8 cellular contexts compared by ENCODE assay signal in the genomic region with DNA sequence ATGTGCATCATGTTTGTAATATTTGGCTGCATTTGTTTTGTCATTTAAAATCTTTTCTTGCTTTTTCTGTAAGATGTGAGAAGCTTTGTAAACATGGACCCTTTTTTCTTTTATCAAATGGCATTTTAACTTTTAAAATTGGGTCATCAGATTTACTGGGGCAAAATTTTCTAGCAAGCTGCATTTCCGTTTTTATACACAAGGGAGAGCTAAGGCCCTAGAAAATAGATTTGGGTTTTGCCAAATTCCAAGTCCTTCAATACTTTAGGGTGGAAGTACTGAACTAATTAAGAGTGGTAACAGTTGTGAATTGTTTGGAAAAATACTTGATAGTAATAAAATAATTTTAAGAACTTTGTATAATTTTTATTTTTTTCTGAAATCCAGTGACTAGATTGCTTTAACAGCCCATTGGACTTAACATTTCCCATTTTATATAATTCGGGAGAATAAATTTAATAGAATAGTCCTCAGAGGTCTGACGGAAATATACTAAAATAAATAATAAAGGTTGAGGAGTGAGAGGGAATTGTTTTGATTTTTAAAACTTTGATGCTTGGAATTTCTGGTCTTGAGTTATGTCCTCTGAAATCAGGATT.
DNase-seq lines count a peak whose midpoint lies in the region; ATAC-seq and TF ChIP-seq lines count a peak whose summit lies in the region.

No MANE protein-coding gene starts in this region.

- peaks cover 15% of the 10 kb centered on the region for H3K79me2 ChIP-seq in smooth muscle cell (ENCODE audit: low read depth)

- ATAC-seq in esophagus mucosa (no peak), left colon (no peak)

- CTCF ChIA-PET in HEK293 (lab: Yijun Ruan, JAX): interaction anchor here (0.5 to 2.8 kb wide), 21 partner anchors 9 to 1797 kb away, joined by 3 to 14 read pairs (median 3); no protein-coding TSS in a partner anchor

- intact Hi-C loops in left colon (cut with DNase I, micrococcal nuclease): no loop called here

- H3K36me3 ChIP-seq in HEK293 (ENCODE audit: control insufficient read depth in 2 of 2, insufficient read depth in 1 of 2, low read length in 2 of 2) (peaks cover 0 to 4% of the 10 kb centered on the region in 2 experiments; a peak in 2 of 3 replicates), smooth muscle cell (ENCODE audit: low read depth) (no peaks in the 10 kb centered on the region)

- H3K9me3 ChIP-seq in HEK293 (ENCODE audit: control insufficient read depth, insufficient read depth, low read depth, low read length) (no peaks in the 10 kb centered on the region), smooth muscle cell (replicated peaks; ENCODE audit: low read depth) (no peaks in the 10 kb centered on the region)

- DNase-seq in AG20443 (ENCODE audit: low spot score) (peak; percentile 46), RPMI7951 (ENCODE audit: low read depth) (peak; percentile 31), fibroblast of villous mesenchyme (ENCODE audit: low read depth) (peak; percentile 56), smooth muscle cell (lab: John Stamatoyannopoulos, UW; ENCODE audit: unreplicated experiment) (no peak), putamen (ENCODE audit: low spot score) (no peak), left colon (no peak)

- H3K27ac ChIP-seq in HEK293 (ENCODE audit: extremely low read depth, low read depth, low read length): no peak overlapping the region
- H3K27ac ChIP-seq in smooth muscle cell (ENCODE audit: low read depth): no peak overlapping the region

- H3K4me2 ChIP-seq in smooth muscle cell: no peak overlapping the region

- POLR2A ChIA-PET in HEK293 (lab: Yijun Ruan, JAX): interaction anchor here (0.6 to 1.2 kb wide), 2 partner anchors 16 to 501 kb away, joined by 3 to 4 read pairs; no protein-coding TSS in a partner anchor

- H3F3A ChIP-seq in smooth muscle cell (ENCODE audit: low read depth): no peaks in the 10 kb centered on the region

- H3K27me3 ChIP-seq in smooth muscle cell (ENCODE audit: low read depth): no peaks in the 10 kb centered on the region

- H3K4me3 ChIP-seq in HEK293 (ENCODE audit: low read depth, low read length): no peak overlapping the region
- no peak overlapping the region for H3K4me3 ChIP-seq in fibroblast of villous mesenchyme (ENCODE audit: low read depth, low read length)
- H3K4me3 ChIP-seq in smooth muscle cell: no peak overlapping the region

- no peak overlapping the region for H3K9ac ChIP-seq in smooth muscle cell (ENCODE audit: low read depth)

- H3K4me1 ChIP-seq in HEK293 (ENCODE audit: control insufficient read depth, insufficient read depth, low read length) (no peaks in the 10 kb centered on the region), smooth muscle cell (ENCODE audit: low read depth) (no peaks in the 10 kb centered on the region)

- H2AFZ ChIP-seq in smooth muscle cell (ENCODE audit: low read depth): no peak overlapping the region

- peaks cover 59% of the 10 kb centered on the region for H4K20me1 ChIP-seq in smooth muscle cell (ENCODE audit: low read depth)

- TF ChIP-seq CTCF in HEK293 (tag by site-specific recombination; IDR thresholded peaks at IDR 0.05): no peak
- TF ChIP-seq CTCF in fibroblast of villous mesenchyme (IDR thresholded peaks at IDR 0.05; ENCODE audit: insufficient read depth, low read depth, low read length): peak; percentile 80
- TF ChIP-seq CTCF in smooth muscle cell (IDR thresholded peaks at IDR 0.05; ENCODE audit: borderline replicate concordance, insufficient read depth, poor library complexity, severe bottlenecking): peak; percentile 66

- 74% methylated on average over 3 of the region's 3 CpGs for WGBS in smooth muscle cell (ENCODE audit: low lambda C conversion rate)

TF ChIP-seq in HEK293, 187 proteins besides CTCF, POLR2A, EP300 and RAD21:
- TF ChIP-seq ZNF211 (tag by site-specific recombination; IDR thresholded peaks at IDR 0.05; ENCODE audit: low read depth) (no peak), ZNF654 (tag by site-specific recombination; IDR thresholded peaks at IDR 0.05; ENCODE audit: low read depth) (peak; percentile 44)

Comparison
In these comparisons a context has a peak if more than half of its experiments do, and no peak if none do; other contexts are left out.
1. DNase-seq: peak in AG20443 (single experiment), RPMI7951 (single experiment) and fibroblast of villous mesenchyme (single experiment); none in smooth muscle cell (single experiment), putamen (single experiment) and left colon (0 of 2).